ENCODE assay signal across 14 cellular contexts in genomic region chr1:14782741-14783591, GRCh38.
A peak's percentile ranks its signal among the peaks of the same experiment; 100 is the strongest.
DNase-seq lines count a peak whose midpoint lies in the region; TF ChIP-seq lines count a peak whose summit lies in the region.
"Had no signal": no experiment of that assay in that cellular context is flagged by ENCODE, and none has a peak within 500 bp of the region (broad histone marks: within the 10 kb centered on the region; RNA-seq: fewer than 3 reads in every experiment).

No MANE protein-coding gene starts in this region.

- no peak overlapping the region for H4K91ac ChIP-seq in H9 (ENCODE audit: insufficient read length, low read depth, low read length)

- H3K27me3 Mint-ChIP-seq in H9 (ENCODE audit: low read depth): no peaks in the 10 kb centered on the region

- no peaks in the 10 kb centered on the region for H3K79me1 ChIP-seq in H9 (ENCODE audit: insufficient read depth, low read depth, low read length, poor library complexity, severe bottlenecking)

- no peak overlapping the region for H2BK12ac ChIP-seq in H9 (ENCODE audit: insufficient read length, low read depth, low read length)

- H3K23ac ChIP-seq in H9 (ENCODE audit: insufficient read length, low read depth, low read length): no peak overlapping the region

- H2BK15ac ChIP-seq in H9 (ENCODE audit: low read depth, low read length): no peak overlapping the region

- no peak overlapping the region for H2BK5ac ChIP-seq in H9 (ENCODE audit: insufficient read length, low read length)

- no peaks in the 10 kb centered on the region for H3K36me3 Mint-ChIP-seq in H9 (ENCODE audit: insufficient read depth in 1 of 3, low read depth in 3 of 3)

- H3K4me3 ChIP-seq in choroid plexus epithelial cell (ENCODE audit: low read depth, low read length): no peak overlapping the region

- TF ChIP-seq CTCF in H9 (conservative IDR thresholded peaks at IDR 0.05): peak; percentile 54; the same call in 2 of the 3 replicates
- TF ChIP-seq CTCF in choroid plexus epithelial cell (conservative IDR thresholded peaks at IDR 0.05; ENCODE audit: low read depth, low read length): peak; percentile 58

- no peak overlapping the region; a peak in 1 of 5 replicates for H3K4me3 Mint-ChIP-seq in H9

- WGBS in H9 (ENCODE audit: extremely low coverage, insufficient read length, low lambda C conversion rate): no CpG with 5 or more reads among the region's 8 CpGs

- H3K4me2 ChIP-seq in H9 (ENCODE audit: insufficient read depth, insufficient read length, low read length): no peak overlapping the region

- H2BK20ac ChIP-seq in H9 (ENCODE audit: low read depth, low read length, poor library complexity, severe bottlenecking): no peak overlapping the region

- no peak overlapping the region for H3K4ac ChIP-seq in H9 (ENCODE audit: low read depth, low read length)

- H2AK5ac ChIP-seq in H9 (ENCODE audit: insufficient read length, low read length): no peak overlapping the region

- no peak overlapping the region for H2BK120ac ChIP-seq in H9 (ENCODE audit: low read depth, low read length, poor library complexity, severe bottlenecking)

- H3T11ph ChIP-seq in H9 (ENCODE audit: low read length): no peak overlapping the region

- no peak overlapping the region for H3K9ac ChIP-seq in H9 (ENCODE audit: extremely low read depth, insufficient read length, low read length)

- peaks cover 62 to 63% of the 10 kb centered on the region in 2 experiments for H3K4me1 Mint-ChIP-seq in H9

- H4K20me1 ChIP-seq in H9 (ENCODE audit: control insufficient read depth, insufficient read depth, insufficient read length): no peaks in the 10 kb centered on the region

- no peaks in the 10 kb centered on the region for H3K23me2 ChIP-seq in H9 (ENCODE audit: insufficient read length, low read depth, low read length, poor library complexity, severe bottlenecking)

- DNase-seq in H9: peak; percentile 44
- DNase-seq in NCI-H2227 treated with DMSO at 0.1 percent for 48 hours (lab: John Stamatoyannopoulos, UW): peak; percentile 35
- DNase-seq in choroid plexus epithelial cell (ENCODE audit: low read depth): peak; percentile 51
- peak; percentile 17 for DNase-seq in pons (ENCODE audit: low spot score)
- no peak for DNase-seq in NCI-H1417 treated with DMSO at 0.1 percent for 48 hours (lab: John Stamatoyannopoulos, UW)
- no peak for DNase-seq in NCI-H2107 (lab: John Stamatoyannopoulos, UW)
- DNase-seq in NCI-H1092 (lab: John Stamatoyannopoulos, UW): no peak
- DNase-seq: activated CD4-positive, CD25-positive, alpha-beta regulatory T cell treated with anti-CD3 and anti-CD28 coated beads, Interleukin-2, amount 50 U/mL, for 72 hours; anterior cingulate cortex; Calu3; NCI-H1417; NCI-H774; Right ventricle myocardium superior had no signal

- H3K27ac ChIP-seq in H9 (ENCODE audit: insufficient read length, low read depth, low read length): no peak overlapping the region
- H3K27ac ChIP-seq: neutrophil had no signal

- no peak overlapping the region for H3K56ac ChIP-seq in H9 (ENCODE audit: insufficient read length, low read depth, low read length)

- no peak overlapping the region for H2AFZ ChIP-seq in H9 (ENCODE audit: low read length)

- no peak overlapping the region for H4K5ac ChIP-seq in H9 (ENCODE audit: insufficient read length, low read depth, low read length)

- no peak overlapping the region for H4K8ac ChIP-seq in H9 (replicated peaks; ENCODE audit: insufficient read length, low read depth, low read length)

- H3K9me3 Mint-ChIP-seq in H9: no peaks in the 10 kb centered on the region

- no peak overlapping the region for H3K14ac ChIP-seq in H9 (ENCODE audit: insufficient read depth, low read length)

- no peaks in the 10 kb centered on the region for H3K79me2 ChIP-seq in H9 (ENCODE audit: insufficient read depth, low read length)

- H3K27me3 ChIP-seq in H9 (ENCODE audit: insufficient read depth, low read length): no peaks in the 10 kb centered on the region
- H3K27me3 ChIP-seq: neutrophil had no signal

- H3K9me3 ChIP-seq in H9 (ENCODE audit: control insufficient read depth, low read depth, low read length): no peaks in the 10 kb centered on the region
- H3K9me3 ChIP-seq: neutrophil had no signal

- H3K18ac ChIP-seq in H9 (ENCODE audit: insufficient read length, low read depth, low read length): no peak overlapping the region

- H3K27ac Mint-ChIP-seq in H9: peak overlapping the region in 2 of 3 experiments; percentile 4 to 52; a peak in 3 of 7 replicates

- peaks cover 14% of the 10 kb centered on the region for H3K4me1 ChIP-seq in H9 (ENCODE audit: insufficient read depth, low read length)

Comparison
In these comparisons a context has a peak if more than half of its experiments do, and no peak if none do; other contexts are left out.
1. DNase-seq: peak in H9 (single experiment), NCI-H2227 treated with DMSO at 0.1 percent for 48 hours (single experiment), choroid plexus epithelial cell (single experiment) and pons (single experiment); none in NCI-H1417 treated with DMSO at 0.1 percent for 48 hours (single experiment), NCI-H2107 (single experiment) and NCI-H1092 (single experiment).